In genomic region chr1:185551008-185551407, GRCh38 we compare ENCODE assay signal across 18 cellular contexts.
DNase-seq lines count a peak whose midpoint lies in the region; ATAC-seq and TF ChIP-seq lines count a peak whose summit lies in the region.
"Had no signal": no experiment of that assay in that cellular context is flagged by ENCODE, and none has a peak within 500 bp of the region (broad histone marks: within the 10 kb centered on the region; RNA-seq: fewer than 3 reads in every experiment).

No MANE protein-coding gene starts in this region.

- no peaks in the 10 kb centered on the region for H3K9me3 ChIP-seq in left lung
- H3K9me3 ChIP-seq in A673 (ENCODE audit: low read depth, low read length, poor library complexity, severe bottlenecking): no peaks in the 10 kb centered on the region
- H3K9me3 ChIP-seq: Peyer's patch had no signal

- POLR2A ChIA-PET in A673 (lab: Charles Lee; ENCODE audit: low non-redundant PET): no interaction called here

- TF ChIP-seq CTCF in left lung (IDR thresholded peaks at IDR 0.05) (no peak), coronary artery (IDR thresholded peaks at IDR 0.05) (no peak), A673 (conservative IDR thresholded peaks at IDR 0.05; ENCODE audit: low read depth, low read length) (no peak)

- no TSS peak for BruUV-seq in A673 (replicated peaks; lab: Mats Ljungman, UMichigan)

- H3K4me3 ChIP-seq in left lung: no peak overlapping the region
- no peak overlapping the region for H3K4me3 ChIP-seq in coronary artery
- H3K4me3 ChIP-seq in A673 (ENCODE audit: low read depth, low read length, poor library complexity, severe bottlenecking): no peak overlapping the region
- H3K4me3 ChIP-seq: Peyer's patch had no signal

- no peak overlapping the region for H3K27ac ChIP-seq in left lung
- no peak overlapping the region for H3K27ac ChIP-seq in coronary artery
- H3K27ac ChIP-seq in A673 (ENCODE audit: low read depth, low read length, poor library complexity, severe bottlenecking): no peak overlapping the region
- H3K27ac ChIP-seq: Peyer's patch had no signal

- H3K27me3 ChIP-seq in left lung (no peaks in the 10 kb centered on the region), A673 (replicated peaks; ENCODE audit: insufficient read depth, low read depth, low read length, poor library complexity) (no peaks in the 10 kb centered on the region)
- H3K27me3 ChIP-seq: Peyer's patch had no signal

- H3K36me3 ChIP-seq in left lung: no peaks in the 10 kb centered on the region
- no peaks in the 10 kb centered on the region for H3K36me3 ChIP-seq in A673 (ENCODE audit: insufficient read depth, low read length, poor library complexity, severe bottlenecking)
- H3K36me3 ChIP-seq: Peyer's patch had no signal

- intact Hi-C loops in left lung (cut with DNase I) (no loop called here), sciatic nerve (cut with DNase I) (no loop called here), A673 (cut with micrococcal nuclease; ENCODE audit: unreplicated experiment) (no loop called here)

- ATAC-seq in left lung (peak; percentile 58), sciatic nerve (peak; percentile 51)

- CTCF ChIA-PET in A673 (lab: Charles Lee): no interaction called here

- H3K4me1 ChIP-seq in left lung (no peaks in the 10 kb centered on the region), A673 (ENCODE audit: insufficient read depth, low read length, poor library complexity, severe bottlenecking) (peaks cover 12% of the 10 kb centered on the region)
- H3K4me1 ChIP-seq: Peyer's patch had no signal

- in situ Hi-C loops in SK-MEL-5 (cut with HindIII; ENCODE audit: low pct_unique_long_range_greater_than_20kb, low sequenced_read_pairs): no loop called here

- DNase-seq in LHCN-M2 (ENCODE audit: low read depth) (peak; percentile 24), SK-MEL-5 (ENCODE audit: low read depth, low spot score) (peak; percentile 66), left lung (peak; percentile 65), sciatic nerve (ENCODE audit: low spot score) (peak; percentile 61), coronary artery (ENCODE audit: low spot score) (no peak), A172 (ENCODE audit: low spot score) (no peak), NCI-H1694 (lab: John Stamatoyannopoulos, UW) (no peak), A673 (ENCODE audit: low spot score) (no peak)
- DNase-seq: Calu3; CD4-positive, alpha-beta memory T cell; DMS53; H9; NCI-H1436; NCI-H2029 treated with DMSO at 0.1 percent for 48 hours; NCI-H510A; NCI-H774; Peyer's patch; SHP77 treated with DMSO at 0.1 percent for 48 hours had no signal

Comparison
In these comparisons a context has a peak if more than half of its experiments do, and no peak if none do; other contexts are left out.
1. DNase-seq: peak in LHCN-M2 (single experiment), SK-MEL-5 (single experiment), left lung (2 of 2) and sciatic nerve (single experiment); none in coronary artery (single experiment), A172 (single experiment), NCI-H1694 (single experiment) and A673 (single experiment).